In the genomic region with DNA sequence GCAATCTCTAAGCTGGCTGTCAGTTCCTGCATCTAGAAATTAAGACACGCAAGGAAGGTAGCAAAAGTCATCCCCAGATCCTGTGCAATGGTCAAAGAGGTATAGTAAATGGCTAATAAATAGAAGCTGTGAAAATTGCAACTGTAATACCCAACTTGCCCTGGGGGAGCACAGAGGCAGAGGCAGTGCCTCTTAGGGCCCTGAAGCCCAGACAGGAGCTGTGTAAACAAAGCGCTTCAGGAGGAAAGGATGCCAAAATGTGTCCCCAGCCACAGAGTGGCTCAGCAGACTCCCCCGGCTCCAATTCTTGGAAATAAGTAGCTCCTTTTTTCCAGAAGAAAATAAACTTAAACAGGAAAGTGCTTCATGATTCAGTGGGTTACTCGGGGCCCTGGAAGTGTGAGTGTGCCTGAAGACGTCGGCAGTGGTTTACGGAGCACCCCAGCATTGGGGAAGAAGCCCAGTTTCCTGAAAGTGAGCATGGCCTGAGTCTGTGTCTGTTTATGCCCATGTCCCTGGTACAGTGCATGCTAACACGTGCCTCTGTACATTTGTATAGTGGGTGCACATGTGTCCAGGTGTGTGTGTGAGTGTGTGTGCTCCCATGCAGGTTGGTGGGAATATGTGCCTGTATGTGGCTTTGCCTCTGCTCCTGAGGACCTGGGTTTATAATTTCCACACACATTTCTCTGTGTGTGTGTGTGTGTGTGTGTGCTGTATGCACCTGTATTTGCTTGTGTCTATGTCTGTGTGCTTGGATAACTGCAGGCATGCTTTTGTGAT, we compare ENCODE assay signal across 14 cellular contexts.
DNase-seq lines count a peak whose midpoint lies in the region; ATAC-seq and TF ChIP-seq lines count a peak whose summit lies in the region.
"Had no signal": no experiment of that assay in that cellular context is flagged by ENCODE, and none has a peak within 500 bp of the region (broad histone marks: within the 10 kb centered on the region; RNA-seq: fewer than 3 reads in every experiment).

No MANE protein-coding gene starts in this region.

- H3K27me3 Mint-ChIP-seq in neural progenitor cell (ENCODE audit: insufficient read depth, low read depth) (peaks cover 2% of the 10 kb centered on the region), T-cell (peaks cover 6 to 11% of the 10 kb centered on the region in 2 donors)

- no peaks in the 10 kb centered on the region for H3K36me3 Mint-ChIP-seq in neural progenitor cell
- H3K36me3 Mint-ChIP-seq in T-cell = no peaks in the 10 kb centered on the region
- H3K36me3 Mint-ChIP-seq: naive B cell had no signal

- H3K4me1 ChIP-seq in esophagus muscularis mucosa (peaks cover 0 to 7% (median 3%) of the 10 kb centered on the region in 4 donors), neural progenitor cell (peaks cover 11% of the 10 kb centered on the region)

- H3K4me3 Mint-ChIP-seq in neural progenitor cell (no peak overlapping the region), T-cell (no peak overlapping the region)
- H3K4me3 Mint-ChIP-seq: activated CD4-positive, alpha-beta T cell treated with anti-CD3 and anti-CD28 coated beads for 36 hours; naive B cell had no signal

- peak in 1 of 3 experiments; percentile 8 for TF ChIP-seq CTCF in esophagus muscularis mucosa (IDR thresholded peaks at IDR 0.05)
- peak; percentile 38 for TF ChIP-seq CTCF in neural progenitor cell (IDR thresholded peaks at IDR 0.05)

- H3K4me2 ChIP-seq in neural progenitor cell = no peak overlapping the region

- peak overlapping the region; percentile 95 for H2AFZ ChIP-seq in neural progenitor cell (replicated peaks)

- no peak overlapping the region for H3K4me3 ChIP-seq in esophagus muscularis mucosa
- no peak overlapping the region for H3K4me3 ChIP-seq in neural progenitor cell

- H4K20me1 ChIP-seq in neural progenitor cell (ENCODE audit: low read depth) = no peaks in the 10 kb centered on the region

- ATAC-seq in T-cell (replicated peaks in 1 of 4) = no peak
- ATAC-seq in GM21717 (IDR thresholded peaks at IDR 0.05; ENCODE audit: unreplicated experiment) = no peak
- ATAC-seq: activated CD4-positive, alpha-beta T cell treated with anti-CD3 and anti-CD28 coated beads for 36 hours had no signal

- CTCF ChIA-PET in T-cell (lab: Charles Lee) = no interaction called here

- H3K9me3 ChIP-seq in esophagus muscularis mucosa = no peaks in the 10 kb centered on the region
- H3K9me3 ChIP-seq in neural progenitor cell (ENCODE audit: low read depth) = no peaks in the 10 kb centered on the region

- H3K4me1 Mint-ChIP-seq in neural progenitor cell (peaks cover 20% of the 10 kb centered on the region), T-cell (no peaks in the 10 kb centered on the region)
- H3K4me1 Mint-ChIP-seq: activated CD4-positive, alpha-beta T cell treated with anti-CD3 and anti-CD28 coated beads for 36 hours; naive B cell had no signal

- DNase-seq in H4 (ENCODE audit: low spot score) (peak; percentile 24), NCI-H345 (lab: John Stamatoyannopoulos, UW) (peak; percentile 25), esophagus muscularis mucosa (ENCODE audit: extremely low spot score) (peak; percentile 68), neural progenitor cell (ENCODE audit: low spot score) (peak; percentile 48), T-cell (no peak)
- DNase-seq in stimulated activated CD4-positive, alpha-beta T cell treated with anti-CD3 and anti-CD28 coated beads, Interleukin-1b, Interleukin-23, amount 100 ng/mL, for 48 hours = no peak
- DNase-seq: activated CD4-positive, alpha-beta T cell treated with anti-CD3 and anti-CD28 coated beads for 36 hours; activated gamma-delta T cell; EL; hypothalamus; naive B cell; NCI-H1092 treated with DMSO at 0.1 percent for 48 hours; stimulated activated naive CD4-positive, alpha-beta T cell had no signal

- peaks cover 0 to under 1% (median 0%) of the 10 kb centered on the region in 4 donors for H3K27me3 ChIP-seq in esophagus muscularis mucosa
- H3K27me3 ChIP-seq in neural progenitor cell = no peaks in the 10 kb centered on the region

- TF ChIP-seq EP300 in esophagus muscularis mucosa (IDR thresholded peaks at IDR 0.05) = no peak

- H3K79me2 ChIP-seq in neural progenitor cell (ENCODE audit: low read depth) = no peaks in the 10 kb centered on the region

- H3K9ac ChIP-seq in neural progenitor cell = no peak overlapping the region

- POLR2A ChIA-PET in T-cell (lab: Charles Lee) = no interaction called here

- H3K27ac ChIP-seq in esophagus muscularis mucosa (replicated peaks in 1 of 4) = no peak overlapping the region
- H3K27ac ChIP-seq in neural progenitor cell = no peak overlapping the region

- H3F3A ChIP-seq in neural progenitor cell (ENCODE audit: low read depth) = no peaks in the 10 kb centered on the region

- no peak for TF ChIP-seq POLR2A in esophagus muscularis mucosa (IDR thresholded peaks at IDR 0.05; ENCODE audit: low read depth)

- H3K27ac Mint-ChIP-seq in neural progenitor cell (no peak overlapping the region), T-cell (no peak overlapping the region)
- H3K27ac Mint-ChIP-seq: activated CD4-positive, alpha-beta T cell treated with anti-CD3 and anti-CD28 coated beads for 36 hours had no signal

- no peaks in the 10 kb centered on the region for H3K9me3 Mint-ChIP-seq in neural progenitor cell
- H3K9me3 Mint-ChIP-seq in T-cell = no peaks in the 10 kb centered on the region

- 50% methylated on average over 8 of the region's 8 CpGs for WGBS in esophagus muscularis mucosa

- H3K36me3 ChIP-seq in esophagus muscularis mucosa (no peaks in the 10 kb centered on the region), neural progenitor cell (no peaks in the 10 kb centered on the region)

- intact Hi-C loops in esophagus muscularis mucosa (cut with DNase I) = no loop called here

Comparison
In these comparisons a context has a peak if more than half of its experiments do, and no peak if none do; other contexts are left out.
1. DNase-seq: peak in H4 (single experiment), NCI-H345 (single experiment), esophagus muscularis mucosa (single experiment) and neural progenitor cell (single experiment); none in stimulated activated CD4-positive, alpha-beta T cell treated with anti-CD3 and anti-CD28 coated beads, Interleukin-1b, Interleukin-23, amount 100 ng/mL, for 48 hours (single experiment) and T-cell (0 of 34).